8 cellular contexts compared by ENCODE assay signal in the genomic region with DNA sequence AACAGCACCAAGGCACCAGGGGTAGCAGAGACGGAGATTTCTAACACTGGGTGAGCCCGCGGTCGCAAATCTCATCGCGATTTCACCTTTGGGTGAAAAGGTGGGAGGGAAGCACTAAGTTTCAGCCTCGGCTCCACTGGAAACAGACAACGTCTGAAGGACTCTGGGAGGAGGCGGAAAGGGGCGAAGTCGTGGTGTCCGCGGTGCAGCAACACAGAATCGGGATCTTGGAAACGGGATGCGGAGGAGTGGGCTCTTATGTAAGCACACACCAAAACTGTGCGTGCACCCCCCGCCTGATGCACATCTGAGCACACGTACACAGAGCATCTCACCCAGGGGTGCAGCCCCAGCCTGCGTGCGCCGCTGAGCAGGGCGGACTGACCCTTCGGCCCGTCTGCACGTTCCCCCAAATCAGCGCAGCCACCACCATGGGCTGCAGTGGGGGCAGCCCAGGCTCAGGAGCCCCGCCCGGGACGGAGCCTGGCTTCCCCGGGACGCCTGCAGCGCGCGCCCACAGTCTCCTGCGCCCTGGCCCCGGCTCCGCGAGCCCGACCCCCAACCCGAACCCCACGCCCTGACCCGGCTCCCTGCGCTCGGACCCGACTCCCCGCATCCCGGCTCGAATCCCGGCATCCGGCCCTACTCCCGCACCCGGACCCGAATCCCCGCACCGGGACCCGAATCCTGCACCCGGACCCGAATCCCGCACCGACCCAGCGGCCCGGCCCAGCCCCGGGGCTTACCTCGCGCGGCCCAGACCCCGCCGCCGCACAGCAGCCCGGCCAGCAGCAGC. TPM values are rescaled to one million over a fixed set of nuclear protein-coding genes. Genes with fewer than 3 reads are reported as not detected.
DNase-seq lines count a peak whose midpoint lies in the region; TF ChIP-seq lines count a peak whose summit lies in the region.

No MANE protein-coding gene starts in this region.

- intact Hi-C loops in activated naive CD4-positive, alpha-beta T cell treated with anti-CD3 and anti-CD28 coated beads for 36 hours (cut with micrococcal nuclease) = loop anchor here (1.0 kb wide), 2 partner anchors 36 to 196 kb away; no protein-coding TSS in a partner anchor

- H3K4me1 Mint-ChIP-seq in activated naive CD4-positive, alpha-beta T cell treated with anti-CD3 and anti-CD28 coated beads for 36 hours (ENCODE audit: low read depth) = peaks cover 41% of the 10 kb centered on the region
- H3K4me1 Mint-ChIP-seq in progenitor cell of endocrine pancreas (ENCODE audit: low read depth) = peaks cover 27% of the 10 kb centered on the region

- peaks cover 20% of the 10 kb centered on the region for H3K4me1 ChIP-seq in cardiac muscle cell (ENCODE audit: low read depth)

- no peaks in the 10 kb centered on the region for H3K27me3 ChIP-seq in cardiac muscle cell

- peak; percentile 9 to 20 for DNase-seq in activated CD4-positive, alpha-beta T cell treated with anti-CD3 and anti-CD28 coated beads for 4 hours
- DNase-seq in activated CD4-positive, alpha-beta T cell treated with anti-CD3 and anti-CD28 coated beads, Interleukin-2, amount 50 U/mL, for 4 hours = no peak
- peak; percentile 69 for DNase-seq in NAMALWA (ENCODE audit: low spot score)
- peak; percentile 51 for DNase-seq in activated naive CD4-positive, alpha-beta T cell treated with anti-CD3 and anti-CD28 coated beads for 36 hours
- DNase-seq in cardiac muscle cell (ENCODE audit: low read depth in 1 of 2, low spot score in 1 of 2) = peak; percentile 24 to 32
- no peak for DNase-seq in progenitor cell of endocrine pancreas (ENCODE audit: low spot score, unreplicated experiment)
- DNase-seq in cerebellum (ENCODE audit: low spot score) = no peak
- no peak for DNase-seq in NCI-H128 (lab: John Stamatoyannopoulos, UW; ENCODE audit: unreplicated experiment)

- H3K36me3 Mint-ChIP-seq in activated naive CD4-positive, alpha-beta T cell treated with anti-CD3 and anti-CD28 coated beads for 36 hours (ENCODE audit: low read depth) = no peaks in the 10 kb centered on the region
- H3K36me3 Mint-ChIP-seq in progenitor cell of endocrine pancreas (ENCODE audit: insufficient read depth) = peaks cover 1% of the 10 kb centered on the region

- H3K4me3 ChIP-seq in cardiac muscle cell = peak overlapping the region; percentile 90

- TF ChIP-seq CTCF in cardiac muscle cell (IDR thresholded peaks at IDR 0.05; ENCODE audit: low read depth, low read length) (no peak), progenitor cell of endocrine pancreas (IDR thresholded peaks at IDR 0.05; ENCODE audit: unreplicated experiment) (no peak)

- peaks cover 14% of the 10 kb centered on the region for H3K27me3 Mint-ChIP-seq in activated naive CD4-positive, alpha-beta T cell treated with anti-CD3 and anti-CD28 coated beads for 36 hours (ENCODE audit: low read depth)
- H3K27me3 Mint-ChIP-seq in progenitor cell of endocrine pancreas = peaks cover 26% of the 10 kb centered on the region

- CTCF ChIA-PET in activated naive CD4-positive, alpha-beta T cell treated with anti-CD3 and anti-CD28 coated beads for 36 hours (lab: Charles Lee) = interaction anchor here (1.5 kb wide), 1 partner anchor 38 kb away, joined by 9 read pairs; no protein-coding TSS in a partner anchor

- no peaks in the 10 kb centered on the region for H3K36me3 ChIP-seq in cardiac muscle cell

- no peaks in the 10 kb centered on the region for H3K9me3 ChIP-seq in cardiac muscle cell (ENCODE audit: low read depth)

- H3K4me3 Mint-ChIP-seq in activated naive CD4-positive, alpha-beta T cell treated with anti-CD3 and anti-CD28 coated beads for 36 hours = peak overlapping the region; percentile 94
- peak overlapping the region; percentile 92 for H3K4me3 Mint-ChIP-seq in progenitor cell of endocrine pancreas (ENCODE audit: low read depth)

- H3K27ac ChIP-seq in cardiac muscle cell = no peak overlapping the region

- no peaks in the 10 kb centered on the region for H3K9me3 Mint-ChIP-seq in activated naive CD4-positive, alpha-beta T cell treated with anti-CD3 and anti-CD28 coated beads for 36 hours
- no peaks in the 10 kb centered on the region for H3K9me3 Mint-ChIP-seq in progenitor cell of endocrine pancreas (ENCODE audit: low read depth)

- peak overlapping the region; percentile 8 for H3K27ac Mint-ChIP-seq in activated naive CD4-positive, alpha-beta T cell treated with anti-CD3 and anti-CD28 coated beads for 36 hours
- peak overlapping the region; percentile 93 for H3K27ac Mint-ChIP-seq in progenitor cell of endocrine pancreas

RNA-seq across cellular contexts. Expression of a gene that starts 0.7 kb away (rescaled TPM):
- 10 to 100 TPM; 24.0 to 24.9 TPM for total RNA-seq in activated naive CD4-positive, alpha-beta T cell treated with anti-CD3 and anti-CD28 coated beads for 36 hours
- total RNA-seq in cardiac muscle cell (49.4 and 70.9 TPM in 2 replicates), progenitor cell of endocrine pancreas (128 and 130 TPM in 2 replicates), cerebellum (94.4 TPM)
- 81.5 and 95.1 TPM in 2 replicates for polyA plus RNA-seq in cardiac muscle cell

Comparison
In these comparisons a context has a peak if more than half of its experiments do, and no peak if none do; other contexts are left out.
1. DNase-seq: peak in activated CD4-positive, alpha-beta T cell treated with anti-CD3 and anti-CD28 coated beads for 4 hours (2 of 2), NAMALWA (single experiment), activated naive CD4-positive, alpha-beta T cell treated with anti-CD3 and anti-CD28 coated beads for 36 hours (single experiment) and cardiac muscle cell (2 of 2); none in activated CD4-positive, alpha-beta T cell treated with anti-CD3 and anti-CD28 coated beads, Interleukin-2, amount 50 U/mL, for 4 hours (0 of 2), progenitor cell of endocrine pancreas (single experiment), cerebellum (single experiment) and NCI-H128 (single experiment).